In the genomic region with DNA sequence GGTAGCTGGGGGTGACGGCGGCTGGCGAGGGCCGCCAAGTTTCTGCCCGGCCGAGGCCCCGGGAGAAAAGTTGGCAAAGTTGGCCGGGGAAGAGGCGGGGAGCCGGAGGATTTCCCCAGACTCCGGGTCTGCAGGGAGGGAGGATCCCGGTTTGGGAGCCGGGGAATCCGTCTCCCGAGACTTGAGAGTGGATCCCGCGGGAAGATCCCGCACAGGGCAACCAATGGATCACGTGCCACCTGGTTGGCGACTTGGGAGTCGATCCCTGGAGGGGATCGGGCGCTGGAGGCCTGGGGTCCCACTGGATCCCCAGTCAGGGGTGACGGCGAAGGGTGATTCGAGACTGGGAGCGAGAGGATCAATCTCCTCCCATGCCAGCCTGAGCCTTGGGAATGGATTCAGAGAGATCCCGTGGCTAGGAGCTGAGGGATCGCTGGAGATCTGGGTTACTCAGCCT, we compare ENCODE assay signal across 8 cellular contexts. TPM values are rescaled to one million over a fixed set of nuclear protein-coding genes. Genes with fewer than 3 reads are reported as not detected.
DNase-seq lines count a peak whose midpoint lies in the region; ATAC-seq and TF ChIP-seq lines count a peak whose summit lies in the region.

No MANE protein-coding gene starts in this region.

- no peaks in the 10 kb centered on the region for H3K27me3 ChIP-seq in Karpas-422 (ENCODE audit: low read length)

- H4K20me1 ChIP-seq in Karpas-422 (ENCODE audit: insufficient read depth, low read depth, low read length), result no peaks in the 10 kb centered on the region

- 0 out of 2 replicates have a peak, but pooled peaks cover 2% of the 10 kb centered on the region for H3K36me3 Mint-ChIP-seq in WTC11
- no peaks in the 10 kb centered on the region for H3K36me3 Mint-ChIP-seq in nephron progenitor cell (ENCODE audit: low read depth)

- DNase-seq in WTC11 (ENCODE audit: low spot score), result peak; percentile 71
- DNase-seq in fibroblast of peridontal ligament (ENCODE audit: extremely low read depth), result peak; percentile 8
- DNase-seq in nephron progenitor cell, result no peak
- no peak for DNase-seq in activated CD4-positive, CD25-positive, alpha-beta regulatory T cell (lab: John Stamatoyannopoulos, UW)
- no peak for DNase-seq in Karpas-422

- no peaks in the 10 kb centered on the region for H3K79me2 ChIP-seq in Karpas-422 (ENCODE audit: low read length)

- H3K4me1 Mint-ChIP-seq in WTC11 (peaks cover 49% of the 10 kb centered on the region), nephron progenitor cell (peaks cover 65% of the 10 kb centered on the region)

- no peaks in the 10 kb centered on the region for H3K4me1 ChIP-seq in Karpas-422 (ENCODE audit: low read length)

- no peak overlapping the region for H3K4me2 ChIP-seq in Karpas-422 (ENCODE audit: low read depth, low read length, poor library complexity, severe bottlenecking)

- no peaks in the 10 kb centered on the region for H3K9me2 ChIP-seq in Karpas-422 (replicated peaks; ENCODE audit: insufficient read depth, low read length)

- H2AFZ ChIP-seq in Karpas-422 (ENCODE audit: low read length), result no peak overlapping the region

- TF ChIP-seq CTCF in C4-2B (conservative IDR thresholded peaks at IDR 0.05), result no peak
- no peak for TF ChIP-seq CTCF in WTC11 (IDR thresholded peaks at IDR 0.05)
- no peak for TF ChIP-seq CTCF in nephron progenitor cell (IDR thresholded peaks at IDR 0.05)

- H3K27ac ChIP-seq in C4-2B, result peak overlapping the region; percentile 90
- no peak overlapping the region for H3K27ac ChIP-seq in Karpas-422 (ENCODE audit: low read length)

- no peaks in the 10 kb centered on the region for H3K9me3 Mint-ChIP-seq in WTC11
- H3K9me3 Mint-ChIP-seq in nephron progenitor cell, result no peaks in the 10 kb centered on the region

- H3K9me3 ChIP-seq in Karpas-422 (ENCODE audit: low read length), result no peaks in the 10 kb centered on the region

- peaks cover 10% of the 10 kb centered on the region for H3K27me3 Mint-ChIP-seq in WTC11 (ENCODE audit: low read depth)
- no peaks in the 10 kb centered on the region for H3K27me3 Mint-ChIP-seq in nephron progenitor cell (ENCODE audit: low read depth, poor library complexity)

- H3K27ac Mint-ChIP-seq in WTC11 (peak overlapping the region; percentile 92), nephron progenitor cell (peak overlapping the region; percentile 99)

- H3K4me3 ChIP-seq in Karpas-422 (ENCODE audit: low read length), result no peak overlapping the region

- POLR2A ChIA-PET in WTC11 (lab: Charles Lee), result interaction anchor here (1.0 to 1.3 kb wide), 2 partner anchors 14 to 73 kb away, joined by 3 read pairs; no protein-coding TSS in a partner anchor

- peak; percentile 2 for ATAC-seq in HG02798 (IDR thresholded peaks at IDR 0.05; ENCODE audit: poor library complexity, unreplicated experiment)
- peak; percentile 17 for ATAC-seq in WTC11
- ATAC-seq in HG03439 (IDR thresholded peaks at IDR 0.05; ENCODE audit: unreplicated experiment), result no peak

- H3K4me3 Mint-ChIP-seq in WTC11 (peak overlapping the region; percentile 98), nephron progenitor cell (peak overlapping the region; percentile 98)

- no peak overlapping the region for H3K9ac ChIP-seq in Karpas-422 (ENCODE audit: low read length)

- CTCF ChIA-PET in WTC11 (lab: Charles Lee), result interaction anchor here (0.9 to 2.4 kb wide), 5 partner anchors 14 to 103 kb away, joined by 3 to 9 read pairs (median 4); no protein-coding TSS in a partner anchor

- H3K36me3 ChIP-seq in Karpas-422 (ENCODE audit: insufficient read depth, low read length), result no peaks in the 10 kb centered on the region

TF ChIP-seq in WTC11, 78 proteins besides CTCF, POLR2A, EP300 and RAD21 (continues in another document):
- TF ChIP-seq ATF6 (CRISPR knock-in tag; IDR thresholded peaks at IDR 0.05), result no peak
- TF ChIP-seq, protein P1, sequence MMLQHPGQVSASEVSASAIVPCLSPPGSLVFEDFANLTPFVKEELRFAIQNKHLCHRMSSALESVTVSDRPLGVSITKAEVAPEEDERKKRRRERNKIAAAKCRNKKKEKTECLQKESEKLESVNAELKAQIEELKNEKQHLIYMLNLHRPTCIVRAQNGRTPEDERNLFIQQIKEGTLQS (CRISPR knock-in tag; conservative IDR thresholded peaks at IDR 0.05), result no peak
- TF ChIP-seq, protein P2, sequence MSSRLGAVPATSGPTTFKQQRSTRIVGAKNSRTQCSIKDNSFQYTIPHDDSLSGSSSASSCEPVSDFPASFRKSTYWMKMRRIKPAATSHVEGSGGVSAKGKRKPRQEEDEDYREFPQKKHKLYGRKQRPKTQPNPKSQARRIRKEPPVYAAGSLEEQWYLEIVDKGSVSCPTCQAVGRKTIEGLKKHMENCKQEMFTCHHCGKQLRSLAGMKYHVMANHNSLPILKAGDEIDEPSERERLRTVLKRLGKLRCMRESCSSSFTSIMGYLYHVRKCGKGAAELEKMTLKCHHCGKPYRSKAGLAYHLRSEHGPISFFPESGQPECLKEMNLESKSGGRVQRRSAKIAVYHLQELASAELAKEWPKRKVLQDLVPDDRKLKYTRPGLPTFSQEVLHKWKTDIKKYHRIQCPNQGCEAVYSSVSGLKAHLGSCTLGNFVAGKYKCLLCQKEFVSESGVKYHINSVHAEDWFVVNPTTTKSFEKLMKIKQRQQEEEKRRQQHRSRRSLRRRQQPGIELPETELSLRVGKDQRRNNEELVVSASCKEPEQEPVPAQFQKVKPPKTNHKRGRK (CRISPR knock-in tag; IDR thresholded peaks at IDR 0.05; ENCODE audit: borderline replicate concordance), result no peak
- peak; percentile 32; the same call in 1 of the 2 replicates for TF ChIP-seq ARID4B (CRISPR knock-in tag; IDR thresholded peaks at IDR 0.05; ENCODE audit: borderline replicate concordance)
- TF ChIP-seq, protein P3, sequence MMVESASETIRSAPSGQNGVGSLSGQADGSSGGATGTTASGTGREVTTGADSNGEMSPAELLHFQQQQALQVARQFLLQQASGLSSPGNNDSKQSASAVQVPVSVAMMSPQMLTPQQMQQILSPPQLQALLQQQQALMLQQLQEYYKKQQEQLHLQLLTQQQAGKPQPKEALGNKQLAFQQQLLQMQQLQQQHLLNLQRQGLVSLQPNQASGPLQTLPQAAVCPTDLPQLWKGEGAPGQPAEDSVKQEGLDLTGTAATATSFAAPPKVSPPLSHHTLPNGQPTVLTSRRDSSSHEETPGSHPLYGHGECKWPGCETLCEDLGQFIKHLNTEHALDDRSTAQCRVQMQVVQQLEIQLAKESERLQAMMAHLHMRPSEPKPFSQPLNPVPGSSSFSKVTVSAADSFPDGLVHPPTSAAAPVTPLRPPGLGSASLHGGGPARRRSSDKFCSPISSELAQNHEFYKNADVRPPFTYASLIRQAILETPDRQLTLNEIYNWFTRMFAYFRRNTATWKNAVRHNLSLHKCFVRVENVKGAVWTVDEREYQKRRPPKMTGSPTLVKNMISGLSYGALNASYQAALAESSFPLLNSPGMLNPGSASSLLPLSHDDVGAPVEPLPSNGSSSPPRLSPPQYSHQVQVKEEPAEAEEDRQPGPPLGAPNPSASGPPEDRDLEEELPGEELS (CRISPR knock-in tag; IDR thresholded peaks at IDR 0.05), result no peak
- no peak for TF ChIP-seq SMAD4 (CRISPR knock-in tag; IDR thresholded peaks at IDR 0.05)
- no peak for TF ChIP-seq JAZF1 (CRISPR knock-in tag; IDR thresholded peaks at IDR 0.05)
- no peak for TF ChIP-seq RORB (CRISPR knock-in tag; IDR thresholded peaks at IDR 0.05)

RNA-seq across cellular contexts. Expression of gene KIAA1671, which starts 0.3 kb away (rescaled TPM):
- total RNA-seq in WTC11 (2021), result 22.0 to 26.0 TPM (median 24.0 TPM) in 3 replicates
- total RNA-seq in Karpas-422 (2014; rRNA removed; shearing (Covaris generic); ENCODE audit: low replicate concordance), result not detected in 2 replicates

RNA-seq across cellular contexts. Expression of gene LHFPL7, which starts 6.4 kb away (rescaled TPM):
- not detected in 3 replicates for total RNA-seq in WTC11 (2021)
- total RNA-seq in Karpas-422 (2014; rRNA removed; shearing (Covaris generic); ENCODE audit: low replicate concordance), result not detected in 2 replicates

Comparison
In these comparisons a context has a peak if more than half of its experiments do, and no peak if none do; other contexts are left out.
1. DNase-seq: peak in WTC11 (single experiment) and fibroblast of peridontal ligament (single experiment); none in nephron progenitor cell (single experiment), activated CD4-positive, CD25-positive, alpha-beta regulatory T cell (0 of 4) and Karpas-422 (single experiment).
2. RNA of gene KIAA1671, which starts 0.3 kb away (total RNA-seq): 22.0 to 26.0 TPM in WTC11; not detected in Karpas-422; every median in the first group is over 10 times any median in the second.